23 cellular contexts compared by ENCODE assay signal in the genomic region with DNA sequence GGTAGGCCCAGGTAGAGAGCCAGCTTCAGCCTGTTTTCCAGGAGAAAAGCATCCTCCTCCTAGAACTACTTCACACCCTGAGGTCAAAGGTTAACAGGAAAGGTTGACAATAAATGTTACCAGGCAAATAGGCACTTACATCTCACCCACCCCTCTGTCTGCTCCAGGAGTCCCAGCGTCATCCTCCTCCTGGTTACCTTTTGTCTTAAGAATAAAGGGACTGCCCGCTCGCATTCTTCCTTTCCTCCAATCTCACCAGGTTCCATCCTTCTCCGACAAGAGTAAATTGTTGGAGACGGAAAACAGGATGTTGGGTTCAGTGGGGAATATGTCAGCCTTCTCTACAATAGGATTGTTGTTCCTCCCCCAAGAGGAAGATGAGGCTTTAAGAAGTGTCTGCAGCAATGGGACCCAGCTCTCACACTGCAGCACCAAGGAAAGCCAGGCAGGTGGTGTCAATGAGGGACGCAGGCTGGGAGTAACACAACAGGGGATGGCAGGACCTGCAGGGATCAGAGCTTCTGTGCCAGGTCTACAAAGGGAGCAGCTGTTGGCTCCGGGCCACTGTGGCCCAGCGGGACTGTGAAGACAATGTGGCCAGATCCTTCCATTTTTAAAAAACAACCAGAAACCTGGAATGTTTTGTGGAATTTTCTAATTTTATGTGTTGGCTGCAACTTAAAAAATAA. TPM values are rescaled to one million over a fixed set of nuclear protein-coding genes. Genes with fewer than 3 reads are reported as not detected.
"Had no signal": no experiment of that assay in that cellular context is flagged by ENCODE, and none has a peak within 500 bp of the region (broad histone marks: within the 10 kb centered on the region; RNA-seq: fewer than 3 reads in every experiment).

No MANE protein-coding gene starts in this region.

- H3K36me3 ChIP-seq: ascending aorta, breast epithelium, gastrocnemius medialis, heart left ventricle, left ventricle myocardium inferior, sigmoid colon, stomach had no signal

- H3K9me3 Mint-ChIP-seq: activated CD4-positive, alpha-beta T cell treated with anti-CD3 and anti-CD28 coated beads, Interleukin-2, amount 10 ng/mL, durations not matched to agents 7 days and 5 days; activated T-cell treated with anti-CD3 and anti-CD28 coated beads, Interleukin-2, amount 50 U/mL, for 24 hours; stimulated activated effector memory CD8-positive, alpha-beta T cell treated with anti-CD3 and anti-CD28 coated beads, Interleukin-12 subunit alpha, Interleukin-12 subunit beta, amount 100 ng/mL, for 72 hours; type B pancreatic cell had no signal

- H3K4me3 Mint-ChIP-seq: activated CD4-positive, alpha-beta T cell treated with anti-CD3 and anti-CD28 coated beads, Interleukin-2, amount 10 ng/mL, durations not matched to agents 7 days and 5 days; activated CD8-positive, alpha-beta T cell treated with anti-CD3 and anti-CD28 coated beads, Interleukin-2, amount 10 ng/mL, durations not matched to agents 7 days and 5 days; activated T-cell treated with anti-CD3 and anti-CD28 coated beads, Interleukin-2, amount 50 U/mL, for 24 hours; nephron progenitor cell; stimulated activated effector memory CD8-positive, alpha-beta T cell treated with anti-CD3 and anti-CD28 coated beads, Interleukin-12 subunit alpha, Interleukin-12 subunit beta, amount 100 ng/mL, for 72 hours; type B pancreatic cell had no signal

- H3K4me1 Mint-ChIP-seq: activated CD4-positive, alpha-beta T cell treated with anti-CD3 and anti-CD28 coated beads, Interleukin-2, amount 10 ng/mL, durations not matched to agents 7 days and 5 days; nephron progenitor cell; stimulated activated effector memory CD8-positive, alpha-beta T cell treated with anti-CD3 and anti-CD28 coated beads, Interleukin-12 subunit alpha, Interleukin-12 subunit beta, amount 100 ng/mL, for 72 hours had no signal

- H3K27me3 Mint-ChIP-seq: activated CD4-positive, alpha-beta T cell treated with anti-CD3 and anti-CD28 coated beads, Interleukin-2, amount 10 ng/mL, durations not matched to agents 7 days and 5 days had no signal

- H3K4me3 ChIP-seq: ascending aorta, breast epithelium, gastrocnemius medialis, heart left ventricle, left ventricle myocardium inferior, sigmoid colon, stomach had no signal

- H3K27me3 ChIP-seq: ascending aorta, breast epithelium, gastrocnemius medialis, heart left ventricle, sigmoid colon, stomach had no signal

- ATAC-seq: activated CD4-positive, CD25-positive, alpha-beta regulatory T cell treated with anti-CD3 and anti-CD28 coated beads, Interleukin-2, amount 50 U/mL, for 24 hours; activated CD8-positive, alpha-beta T cell treated with anti-CD3 and anti-CD28 coated beads, Interleukin-2, amount 10 ng/mL, durations not matched to agents 7 days and 5 days; gastrocnemius medialis; heart left ventricle had no signal

- DNase-seq: activated CD4-positive, alpha-beta T cell treated with anti-CD3 and anti-CD28 coated beads, Interleukin-2, amount 10 ng/mL, durations not matched to agents 7 days and 5 days; activated CD8-positive, alpha-beta T cell treated with anti-CD3 and anti-CD28 coated beads, Interleukin-2, amount 10 ng/mL, durations not matched to agents 7 days and 5 days; activated effector memory CD4-positive, alpha-beta T cell treated with anti-CD3 and anti-CD28 coated beads, Interleukin-2, amount 50 U/mL, for 16 hours; activated naive CD4-positive, alpha-beta T cell treated with anti-CD3 and anti-CD28 coated beads, Interleukin-2, amount 50 U/mL, for 16 hours; activated T-cell treated with anti-CD3 and anti-CD28 coated beads, Interleukin-2, amount 50 U/mL, for 24 hours; cerebellar nuclear complex; effector CD4-positive, alpha-beta T cell; gastrocnemius medialis; heart left ventricle; kidney glomerular epithelial cell; left ventricle myocardium inferior; midbrain; nephron progenitor cell; occipital lobe; posterior cingulate gyrus; sigmoid colon; stimulated activated CD4-positive, alpha-beta T cell treated with anti-CD3 and anti-CD28 coated beads, Interleukin-4, amount 100 ng/mL, for 24 hours; stomach had no signal

- H3K27ac Mint-ChIP-seq: activated CD4-positive, alpha-beta T cell treated with anti-CD3 and anti-CD28 coated beads, Interleukin-2, amount 10 ng/mL, durations not matched to agents 7 days and 5 days; activated CD8-positive, alpha-beta T cell treated with anti-CD3 and anti-CD28 coated beads, Interleukin-2, amount 10 ng/mL, durations not matched to agents 7 days and 5 days; activated T-cell treated with anti-CD3 and anti-CD28 coated beads, Interleukin-2, amount 50 U/mL, for 24 hours; nephron progenitor cell; stimulated activated effector memory CD8-positive, alpha-beta T cell treated with anti-CD3 and anti-CD28 coated beads, Interleukin-12 subunit alpha, Interleukin-12 subunit beta, amount 100 ng/mL, for 72 hours; type B pancreatic cell had no signal

- H3K36me3 Mint-ChIP-seq: stimulated activated effector memory CD8-positive, alpha-beta T cell treated with anti-CD3 and anti-CD28 coated beads, Interleukin-12 subunit alpha, Interleukin-12 subunit beta, amount 100 ng/mL, for 72 hours; type B pancreatic cell had no signal

RNA-seq across cellular contexts. Expression of a gene that starts 29.0 kb away (rescaled TPM):
- total RNA-seq: activated CD4-positive, alpha-beta T cell treated with anti-CD3 and anti-CD28 coated beads, Interleukin-2, amount 10 ng/mL, durations not matched to agents 7 days and 5 days; activated CD8-positive, alpha-beta T cell treated with anti-CD3 and anti-CD28 coated beads, Interleukin-2, amount 10 ng/mL, durations not matched to agents 7 days and 5 days; ascending aorta; gastrocnemius medialis; left ventricle myocardium inferior; sigmoid colon had no signal
